ENCODE assay signal across 1 cellular context in genomic region chr2:85828725-85829124, GRCh38.
TF ChIP-seq lines count a peak whose summit lies in the region.

No MANE protein-coding gene starts in this region.

TF ChIP-seq in K562, 482 proteins besides CTCF, POLR2A, EP300 and RAD21 (continued from another document):
- peak; percentile 17; the same call in 1 of the 2 replicates for TF ChIP-seq TSHZ1 (CRISPR knock-in tag; IDR thresholded peaks at IDR 0.05)
- no peak for TF ChIP-seq TBL1XR1 (IDR thresholded peaks at IDR 0.05; ENCODE audit: low read length in 2 of 2)
- TF ChIP-seq SOX6 (IDR thresholded peaks at IDR 0.05), result no peak
- TF ChIP-seq ZNF583 (CRISPR knock-in tag; IDR thresholded peaks at IDR 0.05), result 0 out of 2 replicates have a peak, but pooled peaks have one; percentile 33
- no peak for TF ChIP-seq ZNF707 (CRISPR knock-in tag; conservative IDR thresholded peaks at IDR 0.05)
- peak; percentile 70 for TF ChIP-seq ATF7 (IDR thresholded peaks at IDR 0.05)
- TF ChIP-seq GTF2A2 (tag; IDR thresholded peaks at IDR 0.05), result peak; percentile 47; the same call in 1 of the 2 replicates
TF ChIP-seq in K562: peak in this region for 44.
